Comparison of ENCODE assay signal across 16 cellular contexts in the genomic region with DNA sequence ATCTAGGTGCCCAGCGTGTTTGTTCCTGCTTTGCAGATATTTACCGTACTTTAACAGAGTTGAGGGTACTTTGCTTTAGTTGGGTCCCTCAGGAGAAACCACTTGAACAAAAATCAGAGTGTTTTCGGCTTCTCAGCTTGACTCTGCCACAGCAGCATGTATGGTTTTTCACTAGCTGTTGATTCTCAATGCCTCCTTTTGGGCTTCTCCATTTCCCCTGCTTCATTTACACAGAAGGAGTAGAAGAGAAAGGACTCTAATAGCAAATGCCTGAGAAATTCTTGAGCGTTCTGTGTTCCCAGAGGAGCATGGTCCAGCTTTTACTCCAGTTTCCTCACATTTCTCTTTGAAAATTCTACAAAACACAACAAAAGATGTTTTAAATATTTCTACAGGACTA.
"Had no signal": no experiment of that assay in that cellular context is flagged by ENCODE, and none has a peak within 500 bp of the region (broad histone marks: within the 10 kb centered on the region; RNA-seq: fewer than 3 reads in every experiment).

No MANE protein-coding gene starts in this region.

- H3K9me3 ChIP-seq: colonic mucosa, lower lobe of right lung had no signal

- H3K4me1 ChIP-seq: colonic mucosa, foreskin keratinocyte, lower lobe of right lung had no signal

- DNase-seq: activated CD4-positive, alpha-beta T cell treated with anti-CD3 and anti-CD28 coated beads, Interleukin-2, amount 50 U/mL, for 1 hour; activated CD4-positive, CD25-positive, alpha-beta regulatory T cell treated with anti-CD3 and anti-CD28 coated beads, Interleukin-2, amount 50 U/mL, for 72 hours; activated CD8-positive, alpha-beta memory T cell treated with anti-CD3 and anti-CD28 coated beads, Interleukin-2, amount 50 U/mL, for 48 hours; activated effector memory CD4-positive, alpha-beta T cell treated with Interleukin-2 at 50 U/mL for 16 hours; activated naive CD4-positive, alpha-beta T cell treated with anti-CD3 and anti-CD28 coated beads, Interleukin-2, amount 10 ng/mL, durations not matched to agents 7 days and 5 days; activated naive CD8-positive, alpha-beta T cell treated with anti-CD3 and anti-CD28 coated beads, Interleukin-2, amount 50 U/mL, for 24 hours; activated T-cell treated with anti-CD3 and anti-CD28 coated beads, Interleukin-2, amount 50 U/mL, for 48 hours; anterior cingulate cortex; islet precursor cell; lower lobe of right lung; natural killer cell; posterior cingulate gyrus; stimulated activated naive B cell treated with anti-CD40 and anti-IgM and Interleukin-4, amounts not matched to agents 10 μg/mL and 1 μg/mL and 100 μg/mL, for 72 hours had no signal

- H3K27ac ChIP-seq: colonic mucosa, foreskin keratinocyte, hepatocyte, lower lobe of right lung had no signal

- H3K27me3 ChIP-seq: colonic mucosa, foreskin keratinocyte, hepatocyte had no signal

- ATAC-seq: activated naive CD8-positive, alpha-beta T cell treated with anti-CD3 and anti-CD28 coated beads, Interleukin-2, amount 50 U/mL, for 24 hours; natural killer cell had no signal

- H3K79me2 ChIP-seq: hepatocyte had no signal

- H2AFZ ChIP-seq: hepatocyte had no signal

- H3K36me3 ChIP-seq: colonic mucosa, lower lobe of right lung had no signal

- H3K4me3 ChIP-seq: colonic mucosa, hepatocyte, lower lobe of right lung had no signal

- H3K4me2 ChIP-seq: hepatocyte had no signal
